Comparison of ENCODE assay signal across 8 cellular contexts in genomic region chr6:75201901-75202672, GRCh38. TPM values are rescaled to one million over a fixed set of nuclear protein-coding genes. Genes with fewer than 3 reads are reported as not detected.
DNase-seq lines count a peak whose midpoint lies in the region; ATAC-seq and TF ChIP-seq lines count a peak whose summit lies in the region.

No MANE protein-coding gene starts in this region.

- peak overlapping the region; percentile 98 for H3K4me3 ChIP-seq in GM23248
- peak overlapping the region; percentile 3 to 36 for H3K4me3 ChIP-seq in right atrium auricular region
- no peak overlapping the region for H3K4me3 ChIP-seq in skeletal muscle satellite cell (ENCODE audit: low read length)

- H3K4me1 ChIP-seq in GM23248 (ENCODE audit: insufficient read depth): peaks cover 61% of the 10 kb centered on the region
- H3K4me1 ChIP-seq in right atrium auricular region: peaks cover 0 to 43% of the 10 kb centered on the region in 2 donors
- H3K4me1 ChIP-seq in skeletal muscle satellite cell (ENCODE audit: control insufficient read depth, insufficient read depth, low read length): peaks cover 18% of the 10 kb centered on the region

- 50 to 57% methylated on average over 46 of the region's 46 CpGs for WGBS in GM23248 (ENCODE audit: low coverage in 1 of 2, low lambda C conversion rate in 2 of 2, missing lambda C conversion rate in 2 of 2), 2 experiments

- in situ Hi-C loops in GM23248 (cut with MboI): loop anchor here (25.0 kb wide), 3 partner anchors 790 to 1465 kb away; no protein-coding TSS in a partner anchor

- H3K36me3 ChIP-seq in GM23248 (ENCODE audit: low read depth) (peaks cover 3% of the 10 kb centered on the region; the same call in 1 of the 2 replicates), right atrium auricular region (no peaks in the 10 kb centered on the region), skeletal muscle satellite cell (ENCODE audit: insufficient read depth, low read length) (no peaks in the 10 kb centered on the region)

- H3K79me2 ChIP-seq in GM23248 (ENCODE audit: insufficient read depth): peaks cover 86% of the 10 kb centered on the region

- H3K27ac ChIP-seq in GM23248: peak overlapping the region; percentile 89
- H3K27ac ChIP-seq in right atrium auricular region: peak overlapping the region; percentile 33 to 36

- ATAC-seq in HG03571 (IDR thresholded peaks at IDR 0.05; ENCODE audit: unreplicated experiment): no peak

- peak overlapping the region; percentile 96 for H3K4me2 ChIP-seq in GM23248 (ENCODE audit: unreplicated experiment)
- H3K4me2 ChIP-seq in skeletal muscle satellite cell (ENCODE audit: low read length): peak overlapping the region; percentile 89

- peaks cover 78% of the 10 kb centered on the region for H3F3A ChIP-seq in GM23248 (ENCODE audit: insufficient read depth)

- DNase-seq in GM23248 (peak; percentile 63), SHP77 treated with DMSO at 0.1 percent for 48 hours (lab: John Stamatoyannopoulos, UW) (peak; percentile 8), right atrium auricular region (ENCODE audit: low spot score) (no peak), NCI-H1694 treated with DMSO at 0.1 percent for 48 hours (lab: John Stamatoyannopoulos, UW) (no peak), HK-2 (ENCODE audit: unreplicated experiment) (no peak), A172 (ENCODE audit: low spot score) (no peak)

- H3K9ac ChIP-seq in GM23248 (peak overlapping the region; percentile 97), skeletal muscle satellite cell (ENCODE audit: low read depth, low read length) (no peak overlapping the region)

- no peaks in the 10 kb centered on the region for H3K9me2 ChIP-seq in GM23248 (ENCODE audit: insufficient read depth)

- no peaks in the 10 kb centered on the region for H3K27me3 ChIP-seq in GM23248 (replicated peaks; ENCODE audit: insufficient read depth)
- no peaks in the 10 kb centered on the region for H3K27me3 ChIP-seq in right atrium auricular region
- no peaks in the 10 kb centered on the region for H3K27me3 ChIP-seq in skeletal muscle satellite cell (ENCODE audit: control insufficient read depth, insufficient read depth, low read length)

- TF ChIP-seq CTCF in right atrium auricular region (IDR thresholded peaks at IDR 0.05): peak in 1 of 2 donors; percentile 22

- H2AFZ ChIP-seq in GM23248: no peak overlapping the region

- H3K9me3 ChIP-seq in GM23248 (ENCODE audit: low read depth): no peaks in the 10 kb centered on the region
- H3K9me3 ChIP-seq in right atrium auricular region: no peaks in the 10 kb centered on the region
- H3K9me3 ChIP-seq in skeletal muscle satellite cell (replicated peaks; ENCODE audit: low read length): no peaks in the 10 kb centered on the region

- H4K20me1 ChIP-seq in GM23248 (ENCODE audit: insufficient read depth): no peaks in the 10 kb centered on the region

RNA-seq across cellular contexts. Expression of gene COL12A1, which starts 3.8 kb away (rescaled TPM):
- total RNA-seq in GM23248 (2014; rRNA removed; shearing (Covaris generic)): 1,033 and 1,064 TPM in 2 replicates
- polyA plus RNA-seq in GM23248 (2016; fragmentation: Nextera tagmentation; extraction: Ambion mirVana): 232 and 253 TPM in 2 replicates
- total RNA-seq in right atrium auricular region: 10 to 100 TPM; 28.6 to 29.7 TPM
- total RNA-seq in skeletal muscle satellite cell (2012; rRNA removed): 62.7 and 81.9 TPM in 2 replicates
- 9.0 and 11.1 TPM in 2 replicates for total RNA-seq in A172 (2014; rRNA removed; shearing (Covaris generic))

RNA-seq across cellular contexts. Expression of gene COX7A2, which starts 41.5 kb away (rescaled TPM):
- total RNA-seq in GM23248 (2014; rRNA removed; shearing (Covaris generic)): 166 and 545 TPM in 2 replicates
- 666 and 696 TPM in 2 replicates for polyA plus RNA-seq in GM23248 (2016; fragmentation: Nextera tagmentation; extraction: Ambion mirVana)
- 1,000 to 10,000 TPM in 1 of 2 donors, 100 to 1,000 TPM in 1; 647 to 2,028 TPM for total RNA-seq in right atrium auricular region
- 241 and 274 TPM in 2 replicates for total RNA-seq in skeletal muscle satellite cell (2012; rRNA removed)
- total RNA-seq in A172 (2014; rRNA removed; shearing (Covaris generic)): 348 and 469 TPM in 2 replicates

Comparison
In these comparisons a context has a peak if more than half of its experiments do, and no peak if none do; other contexts are left out.
1. DNase-seq: peak in GM23248 (single experiment) and SHP77 treated with DMSO at 0.1 percent for 48 hours (single experiment); none in right atrium auricular region (single experiment), NCI-H1694 treated with DMSO at 0.1 percent for 48 hours (single experiment), HK-2 (single experiment) and A172 (single experiment).
2. RNA of gene COL12A1, which starts 3.8 kb away (total RNA-seq): 1,033 to 1,064 TPM in GM23248; 28.6 to 29.7 TPM in right atrium auricular region and 9.0 to 11.1 TPM in A172; every median in the first group is over 10 times any median in the second.